In genomic region chr2:228318218-228318617, GRCh38 we compare ENCODE assay signal across 8 cellular contexts.
DNase-seq lines count a peak whose midpoint lies in the region; ATAC-seq and TF ChIP-seq lines count a peak whose summit lies in the region.

No MANE protein-coding gene starts in this region.

- no peaks in the 10 kb centered on the region for H3K9me3 Mint-ChIP-seq in activated CD8-positive, alpha-beta T cell treated with anti-CD3 and anti-CD28 coated beads for 36 hours
- H3K9me3 Mint-ChIP-seq in activated CD8-positive, alpha-beta T cell treated with anti-CD3 and anti-CD28 coated beads, Interleukin-2, amount 10 ng/mL, durations not matched to agents 7 days and 5 days (ENCODE audit: insufficient read depth): peaks cover 6% of the 10 kb centered on the region
- H3K9me3 Mint-ChIP-seq in type B pancreatic cell: no peaks in the 10 kb centered on the region

- H3K4me3 Mint-ChIP-seq in activated CD8-positive, alpha-beta T cell treated with anti-CD3 and anti-CD28 coated beads for 36 hours: no peak overlapping the region
- no peak overlapping the region for H3K4me3 Mint-ChIP-seq in activated CD8-positive, alpha-beta T cell treated with anti-CD3 and anti-CD28 coated beads, Interleukin-2, amount 10 ng/mL, durations not matched to agents 7 days and 5 days
- H3K4me3 Mint-ChIP-seq in type B pancreatic cell: no peak overlapping the region

- TF ChIP-seq CTCF in activated CD8-positive, alpha-beta T cell treated with anti-CD3 and anti-CD28 coated beads for 36 hours (IDR thresholded peaks at IDR 0.05): no peak
- peak; percentile 12 for TF ChIP-seq CTCF in epithelial cell of esophagus (IDR thresholded peaks at IDR 0.05; ENCODE audit: insufficient read depth, low read depth, low read length, missing control alignments)
- peak; percentile 72 for TF ChIP-seq CTCF in type B pancreatic cell (conservative IDR thresholded peaks at IDR 0.05)

- no peaks in the 10 kb centered on the region for H3K4me1 Mint-ChIP-seq in activated CD8-positive, alpha-beta T cell treated with anti-CD3 and anti-CD28 coated beads for 36 hours (ENCODE audit: low read depth)
- no peaks in the 10 kb centered on the region for H3K4me1 Mint-ChIP-seq in activated CD8-positive, alpha-beta T cell treated with anti-CD3 and anti-CD28 coated beads, Interleukin-2, amount 10 ng/mL, durations not matched to agents 7 days and 5 days (ENCODE audit: low read depth)
- H3K4me1 Mint-ChIP-seq in type B pancreatic cell (ENCODE audit: unreplicated experiment): no peaks in the 10 kb centered on the region

- no peaks in the 10 kb centered on the region for H3K27me3 Mint-ChIP-seq in activated CD8-positive, alpha-beta T cell treated with anti-CD3 and anti-CD28 coated beads for 36 hours
- no peaks in the 10 kb centered on the region for H3K27me3 Mint-ChIP-seq in activated CD8-positive, alpha-beta T cell treated with anti-CD3 and anti-CD28 coated beads, Interleukin-2, amount 10 ng/mL, durations not matched to agents 7 days and 5 days (ENCODE audit: low read depth)
- H3K27me3 Mint-ChIP-seq in type B pancreatic cell: no peaks in the 10 kb centered on the region

- no peak for ATAC-seq in activated CD8-positive, alpha-beta T cell treated with anti-CD3 and anti-CD28 coated beads for 36 hours
- ATAC-seq in activated CD8-positive, alpha-beta T cell treated with anti-CD3 and anti-CD28 coated beads, Interleukin-2, amount 10 ng/mL, durations not matched to agents 7 days and 5 days: no peak
- ATAC-seq in GM21786 (IDR thresholded peaks at IDR 0.05; ENCODE audit: unreplicated experiment) (no peak), HG02678 (IDR thresholded peaks at IDR 0.05; ENCODE audit: unreplicated experiment) (no peak), HG03135 (IDR thresholded peaks at IDR 0.05; ENCODE audit: unreplicated experiment) (no peak)

- no peaks in the 10 kb centered on the region for H3K36me3 Mint-ChIP-seq in activated CD8-positive, alpha-beta T cell treated with anti-CD3 and anti-CD28 coated beads for 36 hours (ENCODE audit: low read depth)
- no peaks in the 10 kb centered on the region for H3K36me3 Mint-ChIP-seq in activated CD8-positive, alpha-beta T cell treated with anti-CD3 and anti-CD28 coated beads, Interleukin-2, amount 10 ng/mL, durations not matched to agents 7 days and 5 days (ENCODE audit: low read depth)
- no peaks in the 10 kb centered on the region for H3K36me3 Mint-ChIP-seq in type B pancreatic cell

- intact Hi-C loops in activated CD8-positive, alpha-beta T cell treated with anti-CD3 and anti-CD28 coated beads for 36 hours (cut with micrococcal nuclease): no loop called here

- H3K4me3 ChIP-seq in epithelial cell of esophagus (ENCODE audit: low read length): no peak overlapping the region

- CTCF ChIA-PET in activated CD8-positive, alpha-beta T cell treated with anti-CD3 and anti-CD28 coated beads for 36 hours (lab: Charles Lee): no interaction called here
- CTCF ChIA-PET in activated CD8-positive, alpha-beta T cell treated with anti-CD3 and anti-CD28 coated beads, Interleukin-2, amount 10 ng/mL, durations not matched to agents 7 days and 5 days (lab: Charles Lee): no interaction called here

- DNase-seq in activated CD8-positive, alpha-beta T cell treated with anti-CD3 and anti-CD28 coated beads for 36 hours: peak; percentile 2
- DNase-seq in activated CD8-positive, alpha-beta T cell treated with anti-CD3 and anti-CD28 coated beads, Interleukin-2, amount 10 ng/mL, durations not matched to agents 7 days and 5 days: no peak
- DNase-seq in NCI-H345 (lab: John Stamatoyannopoulos, UW) (peak; percentile 79), epithelial cell of esophagus (ENCODE audit: low read depth) (peak; percentile 11), type B pancreatic cell (ENCODE audit: extremely low spot score, unreplicated experiment) (no peak)

- H3K27ac Mint-ChIP-seq in activated CD8-positive, alpha-beta T cell treated with anti-CD3 and anti-CD28 coated beads for 36 hours: no peak overlapping the region
- no peak overlapping the region for H3K27ac Mint-ChIP-seq in activated CD8-positive, alpha-beta T cell treated with anti-CD3 and anti-CD28 coated beads, Interleukin-2, amount 10 ng/mL, durations not matched to agents 7 days and 5 days
- no peak overlapping the region for H3K27ac Mint-ChIP-seq in type B pancreatic cell

- POLR2A ChIA-PET in activated CD8-positive, alpha-beta T cell treated with anti-CD3 and anti-CD28 coated beads for 36 hours (lab: Charles Lee): no interaction called here
- POLR2A ChIA-PET in activated CD8-positive, alpha-beta T cell treated with anti-CD3 and anti-CD28 coated beads, Interleukin-2, amount 10 ng/mL, durations not matched to agents 7 days and 5 days (lab: Charles Lee): no interaction called here

Comparison
In these comparisons a context has a peak if more than half of its experiments do, and no peak if none do; other contexts are left out.
1. DNase-seq: peak in activated CD8-positive, alpha-beta T cell treated with anti-CD3 and anti-CD28 coated beads for 36 hours (single experiment), NCI-H345 (single experiment) and epithelial cell of esophagus (single experiment); none in activated CD8-positive, alpha-beta T cell treated with anti-CD3 and anti-CD28 coated beads, Interleukin-2, amount 10 ng/mL, durations not matched to agents 7 days and 5 days (single experiment) and type B pancreatic cell (single experiment).